ENCODE assay signal across 13 cellular contexts in the genomic region with DNA sequence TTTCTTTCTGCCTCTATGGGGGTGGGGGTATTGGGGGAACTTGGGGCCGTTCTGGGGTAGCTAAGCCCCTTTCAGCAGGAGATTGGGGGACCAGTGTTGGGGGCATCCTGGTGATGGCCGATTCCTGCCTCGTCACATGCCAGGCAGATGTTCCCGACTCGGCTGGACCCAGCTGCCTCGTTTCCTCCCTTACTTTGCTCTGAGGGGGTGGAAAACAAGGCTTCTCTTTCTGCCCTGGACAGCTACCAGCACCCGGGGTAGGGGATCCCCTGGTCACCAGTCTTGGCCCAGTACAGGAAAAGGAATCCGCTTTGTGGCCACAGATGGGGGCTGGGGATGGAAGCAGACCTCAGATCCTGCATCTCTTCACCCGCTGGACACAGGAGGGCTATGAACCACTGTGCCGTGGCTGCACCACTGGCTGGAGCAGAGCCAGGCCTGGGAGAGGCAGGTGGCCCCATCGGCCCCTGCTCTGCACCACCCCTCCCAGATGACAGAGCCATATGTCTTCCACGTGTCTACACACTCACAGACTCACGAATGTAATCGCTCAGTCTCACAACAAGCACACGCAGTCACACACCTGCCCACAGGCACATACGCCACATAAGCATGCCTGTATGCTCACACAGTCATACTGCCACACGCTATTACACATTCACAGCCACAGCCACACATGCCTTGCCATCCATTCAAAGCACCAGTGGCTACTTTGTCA. TPM values are rescaled to one million over a fixed set of nuclear protein-coding genes. Genes with fewer than 3 reads are reported as not detected.
A peak's percentile ranks its signal among the peaks of the same experiment; 100 is the strongest.
DNase-seq lines count a peak whose midpoint lies in the region; ATAC-seq, FAIRE-seq and TF ChIP-seq lines count a peak whose summit lies in the region.
"Had no signal": no experiment of that assay in that cellular context is flagged by ENCODE, and none has a peak within 500 bp of the region (broad histone marks: within the 10 kb centered on the region; RNA-seq: fewer than 3 reads in every experiment).

No MANE protein-coding gene starts in this region.

- peaks cover 10 to 26% of the 10 kb centered on the region in 2 donors for H3K36me3 ChIP-seq in esophagus (ENCODE audit: control insufficient read depth in 2 of 2, insufficient read depth in 2 of 2, low read length in 1 of 2)
- H3K36me3 ChIP-seq in psoas muscle (ENCODE audit: insufficient read depth in 1 of 2, low read depth in 1 of 2), result peaks cover 0 to 13% of the 10 kb centered on the region in 2 donors
- peaks cover 2% of the 10 kb centered on the region in 2 donors for H3K36me3 ChIP-seq in kidney (ENCODE audit: control insufficient read depth in 1 of 2, insufficient read depth in 2 of 2, low read length in 2 of 2)

- DNase-seq in AG10803 (ENCODE audit: low read depth) (peak; percentile 57), NCI-H524 treated with DMSO at 0.1 percent for 48 hours (lab: John Stamatoyannopoulos, UW) (peak; percentile 64), psoas muscle (peak; percentile 2 to 34), kidney (no peak), frontal cortex (ENCODE audit: low spot score in 2 of 2) (no peak)
- DNase-seq in activated effector memory CD4-positive, alpha-beta T cell treated with anti-CD3 and anti-CD28 coated beads, Interleukin-2, amount 50 U/mL, for 16 hours, result no peak
- DNase-seq: activated CD8-positive, alpha-beta memory T cell treated with anti-CD3 and anti-CD28 coated beads, Interleukin-2, amount 50 U/mL, for 48 hours; CD4-positive, alpha-beta T cell; NCI-H1105 treated with DMSO at 0.1 percent for 48 hours had no signal

- no peak for TF ChIP-seq CTCF in AG10803 (conservative IDR thresholded peaks at IDR 0.05; ENCODE audit: low read length)
- no peak for TF ChIP-seq CTCF in psoas muscle (IDR thresholded peaks at IDR 0.05)
- TF ChIP-seq CTCF in kidney (IDR thresholded peaks at IDR 0.05; ENCODE audit: borderline replicate concordance, extremely low read depth, insufficient read depth), result no peak

- no peaks in the 10 kb centered on the region for H3K27me3 ChIP-seq in esophagus (ENCODE audit: control insufficient read depth in 1 of 2, insufficient read depth in 2 of 2, low read length in 2 of 2)
- H3K27me3 ChIP-seq in psoas muscle (ENCODE audit: insufficient read depth in 3 of 3, low read length in 2 of 3), result no peaks in the 10 kb centered on the region

- H3K9me3 ChIP-seq in esophagus (ENCODE audit: control insufficient read depth in 2 of 2, insufficient read depth in 1 of 2, low read depth in 1 of 2, low read length in 1 of 2) (no peaks in the 10 kb centered on the region), psoas muscle (no peaks in the 10 kb centered on the region), kidney (ENCODE audit: control insufficient read depth in 1 of 2, low read length in 2 of 2) (no peaks in the 10 kb centered on the region)

- intact Hi-C loops in psoas muscle (cut with DNase I), result no loop called here
- intact Hi-C loops in kidney (cut with DNase I), result no loop called here

- H3K9ac ChIP-seq in kidney (ENCODE audit: low read length in 2 of 2), result no peak overlapping the region

- 56 to 64% methylated on average over 17 of the region's 17 CpGs for WGBS in esophagus, 2 donors
- WGBS in psoas muscle, 3 donors, result 51 to 70% (median 53%) methylated on average over 17 of the region's 17 CpGs

- H3K4me3 ChIP-seq in AG10803 (ENCODE audit: low read length) (no peak overlapping the region), esophagus (ENCODE audit: low read depth in 1 of 2, low read length in 2 of 2) (no peak overlapping the region), psoas muscle (no peak overlapping the region), kidney (ENCODE audit: low read length in 2 of 2) (no peak overlapping the region)

- no peak for FAIRE-seq in kidney (lab: Jason Lieb, UNC)
- FAIRE-seq in frontal cortex (lab: Jason Lieb, UNC), result no peak
- FAIRE-seq: TTC549 had no signal

- ATAC-seq in psoas muscle, result no peak
- no peak for ATAC-seq in HG03342 (IDR thresholded peaks at IDR 0.05; ENCODE audit: unreplicated experiment)

- H3K4me1 ChIP-seq in esophagus (ENCODE audit: control insufficient read depth in 2 of 2, insufficient read depth in 2 of 2, low read length in 1 of 2) (peaks cover 4 to 46% of the 10 kb centered on the region in 2 donors), psoas muscle (no peaks in the 10 kb centered on the region), kidney (ENCODE audit: control insufficient read depth in 1 of 2, insufficient read depth in 1 of 2, low read depth in 1 of 2, low read length in 2 of 2) (peaks cover 0 to 7% of the 10 kb centered on the region in 2 donors)

- peak overlapping the region; percentile 95 to 98 for H3K27ac ChIP-seq in esophagus (ENCODE audit: low read depth in 2 of 2, low read length in 1 of 2)
- peak overlapping the region; percentile 68 for H3K27ac ChIP-seq in psoas muscle
- H3K27ac ChIP-seq in kidney (ENCODE audit: low read depth in 2 of 2, low read length in 2 of 2), result no peak overlapping the region

RNA-seq across cellular contexts. Expression of a gene that starts 12.4 kb away (rescaled TPM):
- polyA plus RNA-seq in esophagus (10 to 100 TPM; 24.0 to 43.4 TPM), psoas muscle (1 to 10 TPM; 3.7 to 4.4 (median 3.8) TPM), kidney (ENCODE audit: insufficient read depth, low read depth, low replicate concordance) (14.2 TPM)
- total RNA-seq in psoas muscle (1 to 10 TPM; 3.5 to 8.0 (median 3.9) TPM), kidney (20.2 TPM), frontal cortex (1.2 TPM)

RNA-seq across cellular contexts. Expression of a gene that starts 20.1 kb away (rescaled TPM):
- polyA plus RNA-seq in esophagus (10 to 100 TPM; 59.4 to 91.1 TPM), psoas muscle (10 to 100 TPM; 45.0 to 95.9 (median 87.3) TPM), kidney (ENCODE audit: insufficient read depth, low read depth, low replicate concordance) (95.0 TPM)
- total RNA-seq in psoas muscle (10 to 100 TPM; 41.6 to 51.0 (median 43.8) TPM), kidney (52.0 TPM), frontal cortex (43.6 TPM)

RNA-seq across cellular contexts. Expression of a gene that starts 34.6 kb away (rescaled TPM):
- polyA plus RNA-seq in esophagus, result 10 to 100 TPM in 1 of 2 donors, 1 to 10 TPM in 1; 9.6 to 11.1 TPM
- 10 to 100 TPM; 17.1 to 21.9 (median 19.0) TPM for total RNA-seq in psoas muscle
- 10 to 100 TPM; 29.5 to 40.9 (median 31.5) TPM for polyA plus RNA-seq in psoas muscle
- 24.1 TPM for total RNA-seq in kidney
- polyA plus RNA-seq in kidney (ENCODE audit: insufficient read depth, low read depth, low replicate concordance), result 37.4 TPM
- 24.1 TPM for total RNA-seq in frontal cortex

RNA-seq across cellular contexts. Expression of a gene that starts 52.6 kb away (rescaled TPM):
- polyA plus RNA-seq in esophagus (1 to 10 TPM; 3.0 to 4.0 TPM), psoas muscle (10 to 100 TPM in 2 of 3 donors, 1 to 10 TPM in 1; 8.1 to 15.9 (median 10.6) TPM), kidney (ENCODE audit: insufficient read depth, low read depth, low replicate concordance) (4.4 TPM)
- total RNA-seq in psoas muscle (10 to 100 TPM; 15.8 to 49.5 (median 34.0) TPM), kidney (30.7 TPM), frontal cortex (4.5 TPM)
- total RNA-seq: CD4-positive, alpha-beta T cell; OCI-LY7 had no signal

Comparison
In these comparisons a context has a peak if more than half of its experiments do, and no peak if none do; other contexts are left out.
1. DNase-seq: peak in AG10803 (single experiment), NCI-H524 treated with DMSO at 0.1 percent for 48 hours (single experiment) and psoas muscle (2 of 2); none in kidney (single experiment), frontal cortex (0 of 2) and activated effector memory CD4-positive, alpha-beta T cell treated with anti-CD3 and anti-CD28 coated beads, Interleukin-2, amount 50 U/mL, for 16 hours (single experiment).
2. H3K27ac ChIP-seq: peak in esophagus (2 of 2) and psoas muscle (single experiment); none in kidney (0 of 2).